In genomic region chr3:147662705-147663104, GRCh38 we compare ENCODE assay signal across 27 cellular contexts.
"Had no signal": no experiment of that assay in that cellular context is flagged by ENCODE, and none has a peak within 500 bp of the region (broad histone marks: within the 10 kb centered on the region; RNA-seq: fewer than 3 reads in every experiment).

No MANE protein-coding gene starts in this region.

- H3K9me3 Mint-ChIP-seq: stimulated activated naive B cell treated with anti-CD40 and anti-IgM and Interleukin-4, amounts not matched to agents 10 μg/mL and 1 μg/mL and 100 μg/mL, for 72 hours; stimulated activated naive CD8-positive, alpha-beta T cell treated with anti-CD3 and anti-CD28 coated beads, Interleukin-15, amount 100 ng/mL, for 72 hours; stimulated activated naive CD8-positive, alpha-beta T cell treated with anti-CD3 and anti-CD28 coated beads, Interleukin-15, Interleukin-2, amounts not matched to agents 100 ng/mL and 50 ng/mL, for 24 hours had no signal

- ATAC-seq: stimulated activated effector memory CD8-positive, alpha-beta T cell treated with anti-CD3 and anti-CD28 coated beads, Interleukin-12 subunit alpha, Interleukin-12 subunit beta, amount 100 ng/mL, for 72 hours; stimulated activated memory B cell treated with anti-CD40 and anti-IgM and Interleukin-4, amounts not matched to agents 10 μg/mL and 1 μg/mL and 100 μg/mL, for 72 hours; stimulated activated naive B cell treated with anti-CD40 and anti-IgM and Interleukin-4, amounts not matched to agents 10 μg/mL and 1 μg/mL and 100 μg/mL, for 72 hours; stimulated activated naive CD8-positive, alpha-beta T cell treated with anti-CD3 and anti-CD28 coated beads, Interleukin-15, amount 100 ng/mL, for 72 hours; stimulated activated naive CD8-positive, alpha-beta T cell treated with anti-CD3 and anti-CD28 coated beads, Interleukin-15, Interleukin-2, amounts not matched to agents 100 U/mL and 50 U/mL, for 24 hours; upper lobe of right lung had no signal

- H3K4me3 ChIP-seq: stomach, suprapubic skin, testis, thoracic aorta, thyroid gland, tibial artery, tibial nerve, transverse colon, upper lobe of left lung, upper lobe of right lung, uterus, vagina had no signal

- H3K4me1 ChIP-seq: stomach, suprapubic skin, testis, thyroid gland, tibial artery, tibial nerve, transverse colon, upper lobe of left lung, upper lobe of right lung, uterus, vagina had no signal

- H3K36me3 Mint-ChIP-seq: stimulated activated effector memory CD8-positive, alpha-beta T cell treated with anti-CD3 and anti-CD28 coated beads, Interleukin-12 subunit alpha, Interleukin-12 subunit beta, amount 100 ng/mL, for 72 hours; stimulated activated memory B cell treated with anti-CD40 and anti-IgM and Interleukin-4, amounts not matched to agents 10 μg/mL and 1 μg/mL and 100 μg/mL, for 72 hours; stimulated activated naive B cell treated with anti-CD40 and anti-IgM and Interleukin-4, amounts not matched to agents 10 μg/mL and 1 μg/mL and 100 μg/mL, for 72 hours had no signal

- H3K27ac ChIP-seq: stomach, suprapubic skin, testis, thoracic aorta, thyroid gland, tibial artery, tibial nerve, transverse colon, upper lobe of left lung, upper lobe of right lung, uterus, vagina had no signal

- H3K27ac Mint-ChIP-seq: stimulated activated effector memory CD8-positive, alpha-beta T cell treated with anti-CD3 and anti-CD28 coated beads, Interleukin-12 subunit alpha, Interleukin-12 subunit beta, amount 100 ng/mL, for 72 hours; stimulated activated memory B cell treated with anti-CD40 and anti-IgM and Interleukin-4, amounts not matched to agents 10 μg/mL and 1 μg/mL and 100 μg/mL, for 72 hours; stimulated activated naive B cell treated with anti-CD40 and anti-IgM and Interleukin-4, amounts not matched to agents 10 μg/mL and 1 μg/mL and 100 μg/mL, for 72 hours; stimulated activated naive CD8-positive, alpha-beta T cell treated with anti-CD3 and anti-CD28 coated beads, Interleukin-15, amount 100 ng/mL, for 72 hours; stimulated activated naive CD8-positive, alpha-beta T cell treated with anti-CD3 and anti-CD28 coated beads, Interleukin-15, Interleukin-2, amounts not matched to agents 100 ng/mL and 50 ng/mL, for 24 hours had no signal

- DNase-seq: stimulated activated CD4-positive, alpha-beta T cell treated with anti-CD3 and anti-CD28 coated beads, Interleukin-2, amount 100 ng/mL, for 48 hours; stimulated activated CD4-positive, alpha-beta T cell treated with anti-CD3 and anti-CD28 coated beads, Interleukin-4, amount 100 ng/mL, for 1 hour; stimulated activated CD4-positive, alpha-beta T cell treated with anti-CD3 and anti-CD28 coated beads, Interleukin-4, amount 100 ng/mL, for 24 hours; stimulated activated CD4-positive, alpha-beta T cell treated with anti-CD3 and anti-CD28 coated beads, Interleukin-4, amount 100 ng/mL, for 4 hours; stimulated activated CD8-positive, alpha-beta memory T cell treated with anti-CD3 and anti-CD28 coated beads, Interleukin-4, amount 100 ng/mL, for 48 hours; stimulated activated naive B cell treated with anti-CD40 and anti-IgM and Interleukin-4, amounts not matched to agents 10 μg/mL and 1 μg/mL and 100 μg/mL, for 72 hours; stimulated activated naive CD4-positive, alpha-beta T cell; stimulated activated naive CD4-positive, alpha-beta T cell treated with Interleukin-2 at 50 U/mL for 16 hours; stimulated activated naive CD8-positive, alpha-beta T cell treated with anti-CD3 and anti-CD28 coated beads, Interleukin-15, amount 100 ng/mL, for 72 hours; stimulated activated naive CD8-positive, alpha-beta T cell treated with anti-CD3 and anti-CD28 coated beads, Interleukin-15, Interleukin-2, amounts not matched to agents 100 U/mL and 50 U/mL, for 24 hours; stomach; substantia nigra; testis; thyroid gland; tibial artery; transverse colon; trophoblast cell; upper lobe of left lung; upper lobe of right lung; uterus had no signal

- H3K4me1 Mint-ChIP-seq: stimulated activated effector memory CD8-positive, alpha-beta T cell treated with anti-CD3 and anti-CD28 coated beads, Interleukin-12 subunit alpha, Interleukin-12 subunit beta, amount 100 ng/mL, for 72 hours; stimulated activated memory B cell treated with anti-CD40 and anti-IgM and Interleukin-4, amounts not matched to agents 10 μg/mL and 1 μg/mL and 100 μg/mL, for 72 hours; stimulated activated naive B cell treated with anti-CD40 and anti-IgM and Interleukin-4, amounts not matched to agents 10 μg/mL and 1 μg/mL and 100 μg/mL, for 72 hours; stimulated activated naive CD8-positive, alpha-beta T cell treated with anti-CD3 and anti-CD28 coated beads, Interleukin-15, amount 100 ng/mL, for 72 hours had no signal

- H3K27me3 Mint-ChIP-seq: stimulated activated memory B cell treated with anti-CD40 and anti-IgM and Interleukin-4, amounts not matched to agents 10 μg/mL and 1 μg/mL and 100 μg/mL, for 72 hours; stimulated activated naive B cell treated with anti-CD40 and anti-IgM and Interleukin-4, amounts not matched to agents 10 μg/mL and 1 μg/mL and 100 μg/mL, for 72 hours; stimulated activated naive CD8-positive, alpha-beta T cell treated with anti-CD3 and anti-CD28 coated beads, Interleukin-15, amount 100 ng/mL, for 72 hours; stimulated activated naive CD8-positive, alpha-beta T cell treated with anti-CD3 and anti-CD28 coated beads, Interleukin-15, Interleukin-2, amounts not matched to agents 100 ng/mL and 50 ng/mL, for 24 hours had no signal

- H3K36me3 ChIP-seq: stomach, suprapubic skin, thoracic aorta, thyroid gland, tibial artery, tibial nerve, transverse colon, upper lobe of left lung, upper lobe of right lung, uterus, vagina had no signal

- H3K9me3 ChIP-seq: stomach, suprapubic skin, testis, thoracic aorta, thyroid gland, tibial artery, tibial nerve, transverse colon, upper lobe of left lung, upper lobe of right lung, uterus, vagina had no signal

- H3K27me3 ChIP-seq: stomach, suprapubic skin, testis, thyroid gland, tibial artery, tibial nerve, transverse colon, upper lobe of left lung, upper lobe of right lung, uterus, vagina had no signal

- H3K4me3 Mint-ChIP-seq: stimulated activated effector memory CD8-positive, alpha-beta T cell treated with anti-CD3 and anti-CD28 coated beads, Interleukin-12 subunit alpha, Interleukin-12 subunit beta, amount 100 ng/mL, for 72 hours; stimulated activated memory B cell treated with anti-CD40 and anti-IgM and Interleukin-4, amounts not matched to agents 10 μg/mL and 1 μg/mL and 100 μg/mL, for 72 hours; stimulated activated naive B cell treated with anti-CD40 and anti-IgM and Interleukin-4, amounts not matched to agents 10 μg/mL and 1 μg/mL and 100 μg/mL, for 72 hours; stimulated activated naive CD8-positive, alpha-beta T cell treated with anti-CD3 and anti-CD28 coated beads, Interleukin-15, amount 100 ng/mL, for 72 hours; stimulated activated naive CD8-positive, alpha-beta T cell treated with anti-CD3 and anti-CD28 coated beads, Interleukin-15, Interleukin-2, amounts not matched to agents 100 ng/mL and 50 ng/mL, for 24 hours had no signal
